7 cellular contexts compared by ENCODE assay signal in genomic region chr5:145856285-145856818, GRCh38. TPM values are rescaled to one million over a fixed set of nuclear protein-coding genes. Genes with fewer than 3 reads are reported as not detected.
A peak's percentile ranks its signal among the peaks of the same experiment; 100 is the strongest.
DNase-seq lines count a peak whose midpoint lies in the region; ATAC-seq, FAIRE-seq and TF ChIP-seq lines count a peak whose summit lies in the region.

No MANE protein-coding gene starts in this region.

- peaks cover 25% of the 10 kb centered on the region for H3K4me1 Mint-ChIP-seq in HFFc6 (ENCODE audit: low read depth)

- H3K27me3 ChIP-seq in heart right ventricle (no peaks in the 10 kb centered on the region), pancreas (no peaks in the 10 kb centered on the region)

- no peak for FAIRE-seq in pancreas (lab: Jason Lieb, UNC)

- intact Hi-C loops in heart right ventricle (cut with DNase I): no loop called here
- intact Hi-C loops in pancreas (cut with DNase I): no loop called here

- H3K27me3 Mint-ChIP-seq in HFFc6 (ENCODE audit: insufficient read depth): no peaks in the 10 kb centered on the region; the same call in 1 of the 2 replicates

- 4 to 11% methylated on average over 25 of the region's 25 CpGs for WGBS in heart right ventricle, 2 donors
- WGBS in pancreas, 2 donors: 27 to 39% methylated on average over 24 to 25 of the region's 25 CpGs

- no peaks in the 10 kb centered on the region for H3K9me3 ChIP-seq in heart right ventricle
- no peaks in the 10 kb centered on the region for H3K9me3 ChIP-seq in pancreas

- DNase-seq in HFFc6 (peak; percentile 32), heart right ventricle (peak; percentile 23 to 33), pancreas (peak in 5 of 6 donors; percentile 7 to 61 (median 18)), DMS 273 treated with DMSO at 0.1 percent for 48 hours (lab: John Stamatoyannopoulos, UW) (no peak), NOMO-1 (lab: John Stamatoyannopoulos, UW; ENCODE audit: unreplicated experiment in 2 of 2) (no peak)
- peak; percentile 9 to 20 for DNase-seq in activated CD4-positive, alpha-beta T cell treated with anti-CD3 and anti-CD28 coated beads, Interleukin-2, amount 50 U/mL, for 48 hours

- H3K36me3 ChIP-seq in heart right ventricle: no peaks in the 10 kb centered on the region
- H3K36me3 ChIP-seq in pancreas: no peaks in the 10 kb centered on the region

- H3K4me3 ChIP-seq in heart right ventricle: peak overlapping the region in 9 of 10 donors; percentile 8 to 53 (median 47)
- H3K4me3 ChIP-seq in pancreas: peak overlapping the region in 2 of 4 donors; percentile 3 to 30

- no peaks in the 10 kb centered on the region for H3K36me3 Mint-ChIP-seq in HFFc6 (ENCODE audit: low read depth)

- peak overlapping the region in 6 of 10 donors; percentile 1 to 48 (median 34) for H3K27ac ChIP-seq in heart right ventricle
- H3K27ac ChIP-seq in pancreas: peak overlapping the region in 1 of 4 donors; percentile 3

- no peaks in the 10 kb centered on the region for H3K9me3 Mint-ChIP-seq in HFFc6

- H3K4me3 Mint-ChIP-seq in HFFc6: peak overlapping the region; percentile 78

- H3K4me1 ChIP-seq in heart right ventricle (peaks cover 0 to 18% (median 4%) of the 10 kb centered on the region in 9 donors), pancreas (no peaks in the 10 kb centered on the region)

- no peak for TF ChIP-seq CTCF in HFFc6 (IDR thresholded peaks at IDR 0.05)
- peak in 2 of 9 donors; percentile 15 to 27 for TF ChIP-seq CTCF in heart right ventricle (IDR thresholded peaks at IDR 0.05)
- no peak for TF ChIP-seq CTCF in pancreas (IDR thresholded peaks at IDR 0.05)

- peak overlapping the region; percentile 88 for H3K27ac Mint-ChIP-seq in HFFc6

- ATAC-seq in heart right ventricle (peak; percentile 64 to 86 (median 80)), pancreas (peak in 3 of 4 donors; percentile 67 to 75 (median 73)), HG03159 (IDR thresholded peaks at IDR 0.05; ENCODE audit: unreplicated experiment) (no peak)

RNA-seq across cellular contexts. Expression of gene GRXCR2, which starts 16.5 kb away (rescaled TPM):
- total RNA-seq in HFFc6 (2021; fragmentation: NEBNext Ultra II Directional; extraction: Animal tissue kit (Norgen Biotek cat#: 25700)): not detected
- total RNA-seq in heart right ventricle (10 to 100 TPM in 2 of 10 donors, 1 to 10 TPM in 3, under 1 TPM in 4, not detected in 1; 0.60 to 15.1 (median 1.5) TPM), pancreas (under 1 TPM in 1 of 6 donors, not detected in 5; 0.12 TPM)
- polyA plus RNA-seq in heart right ventricle (1 to 10 TPM in 1 of 2 donors, not detected in 1; 1.9 TPM), pancreas (not detected)

RNA-seq across cellular contexts. Expression of gene PRELID2, which starts 21.2 kb away (rescaled TPM):
- 1 to 10 TPM; 3.6 to 8.8 (median 6.4) TPM for total RNA-seq in HFFc6 (2021; fragmentation: NEBNext Ultra II Directional; extraction: Animal tissue kit (Norgen Biotek cat#: 25700))
- total RNA-seq in heart right ventricle: 10 to 100 TPM in 8 of 10 donors, 1 to 10 TPM in 2; 6.8 to 83.7 (median 13.7) TPM
- polyA plus RNA-seq in heart right ventricle: 1 to 10 TPM; 1.2 to 7.2 TPM
- 10 to 100 TPM in 4 of 6 donors, 1 to 10 TPM in 2; 9.7 to 15.2 (median 11.1) TPM for total RNA-seq in pancreas
- polyA plus RNA-seq in pancreas: 1 to 10 TPM; 4.0 to 4.2 TPM

Comparison
In these comparisons a context has a peak if more than half of its experiments do, and no peak if none do; other contexts are left out.
1. DNase-seq: peak in HFFc6 (single experiment), activated CD4-positive, alpha-beta T cell treated with anti-CD3 and anti-CD28 coated beads, Interleukin-2, amount 50 U/mL, for 48 hours (2 of 2), heart right ventricle (2 of 2) and pancreas (5 of 6); none in DMS 273 treated with DMSO at 0.1 percent for 48 hours (single experiment) and NOMO-1 (0 of 2).